Comparison of ENCODE assay signal across 1 cellular context in the genomic region with DNA sequence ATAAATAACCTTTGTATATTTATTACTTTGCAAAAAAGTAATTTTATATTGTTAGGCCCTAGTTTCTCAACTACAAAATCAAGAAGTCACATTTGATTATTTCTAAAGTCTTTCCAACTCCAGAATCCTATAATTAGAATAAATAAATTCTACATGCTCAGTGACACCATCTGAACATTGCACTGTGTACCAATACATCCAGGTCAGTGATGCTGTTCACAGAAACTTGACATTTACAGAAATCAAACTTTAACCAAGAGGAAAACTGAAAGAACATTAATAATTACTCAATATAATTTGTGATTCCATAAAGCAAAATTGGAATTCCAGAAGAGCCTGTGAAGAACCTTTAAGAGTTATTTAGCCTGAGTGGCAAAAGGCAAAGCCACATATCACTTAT.
TF ChIP-seq lines count a peak whose summit lies in the region.

No MANE protein-coding gene starts in this region.

TF ChIP-seq in A549, 52 proteins besides CTCF, POLR2A, EP300 and RAD21:
- TF ChIP-seq FOSB (CRISPR knock-in tag; IDR thresholded peaks at IDR 0.05) (no peak), NPAS2 (CRISPR knock-in tag; IDR thresholded peaks at IDR 0.05; ENCODE audit: borderline replicate concordance) (no peak), RCOR1 (IDR thresholded peaks at IDR 0.05; ENCODE audit: low read depth, low read length) (no peak), SMC3 (IDR thresholded peaks at IDR 0.05) (no peak), HOXB5 (CRISPR knock-in tag; IDR thresholded peaks at IDR 0.05) (no peak), MAZ (IDR thresholded peaks at IDR 0.05; ENCODE audit: borderline replicate concordance, low read depth, low read length) (no peak), RARB (CRISPR knock-in tag; IDR thresholded peaks at IDR 0.05) (no peak)
- TF ChIP-seq, protein P1, sequence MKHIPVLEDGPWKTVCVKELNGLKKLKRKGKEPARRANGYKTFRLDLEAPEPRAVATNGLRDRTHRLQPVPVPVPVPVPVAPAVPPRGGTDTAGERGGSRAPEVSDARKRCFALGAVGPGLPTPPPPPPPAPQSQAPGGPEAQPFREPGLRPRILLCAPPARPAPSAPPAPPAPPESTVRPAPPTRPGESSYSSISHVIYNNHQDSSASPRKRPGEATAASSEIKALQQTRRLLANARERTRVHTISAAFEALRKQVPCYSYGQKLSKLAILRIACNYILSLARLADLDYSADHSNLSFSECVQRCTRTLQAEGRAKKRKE (CRISPR knock-in tag; IDR thresholded peaks at IDR 0.05; ENCODE audit: low read depth) = no peak
